ENCODE assay signal across 8 cellular contexts in the genomic region with DNA sequence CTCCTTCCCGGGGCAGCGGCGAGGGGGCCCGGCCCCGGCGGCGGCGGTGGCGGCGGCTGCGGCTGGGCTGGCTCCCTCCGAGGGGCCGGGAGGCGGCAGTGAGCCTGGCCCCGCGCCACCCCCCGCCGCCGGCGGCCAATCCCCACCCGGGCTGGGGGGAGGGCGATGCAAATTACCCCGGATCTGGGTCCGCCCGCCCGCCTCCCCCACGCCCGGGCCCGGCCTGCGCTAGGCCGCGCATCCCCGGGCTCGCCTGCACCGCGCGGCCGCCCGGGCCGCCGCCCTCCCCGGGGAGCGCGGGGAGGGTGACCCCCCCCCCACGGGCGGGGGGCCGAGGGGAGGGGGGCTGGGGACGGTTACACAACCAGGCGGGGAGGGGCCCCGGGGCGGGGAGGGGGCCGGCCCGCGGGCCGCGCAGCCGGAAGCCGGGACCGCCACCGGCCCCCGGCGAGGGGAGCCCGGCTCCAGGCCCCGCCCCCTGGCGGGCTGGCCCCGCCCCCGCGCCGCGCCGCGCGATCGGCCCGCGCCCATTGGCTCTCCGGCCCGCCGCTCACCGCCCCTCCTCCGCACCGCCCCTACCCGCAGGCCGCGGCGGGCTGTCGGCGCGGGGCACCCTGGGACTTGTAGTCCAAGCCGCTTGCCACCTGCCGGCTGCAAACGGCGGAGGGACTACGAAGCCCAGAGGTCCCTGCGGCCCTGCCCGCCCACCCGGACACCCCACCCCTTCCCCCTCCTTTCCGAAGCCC. TPM values are rescaled to one million over a fixed set of nuclear protein-coding genes. Genes with fewer than 3 reads are reported as not detected.
DNase-seq lines count a peak whose midpoint lies in the region; ATAC-seq and TF ChIP-seq lines count a peak whose summit lies in the region.

No MANE protein-coding gene starts in this region.

- no peak overlapping the region for H3K27ac ChIP-seq in AG04450 (ENCODE audit: low read depth, low read length)
- H3K27ac ChIP-seq in WERI-Rb-1: no peak overlapping the region

- in situ Hi-C loops in T47D (cut with HindIII; ENCODE audit: low pct_unique_long_range_greater_than_20kb, low sequenced_read_pairs): no loop called here

- peak; percentile 70 for ATAC-seq in GM18907 (IDR thresholded peaks at IDR 0.05; ENCODE audit: unreplicated experiment)
- peak; percentile 71 for ATAC-seq in HG03108 (IDR thresholded peaks at IDR 0.05; ENCODE audit: unreplicated experiment)

- DNase-seq in AG04450 (ENCODE audit: low read depth, low spot score): peak; percentile 96
- peak; percentile 97 for DNase-seq in NCI-H2196 (lab: John Stamatoyannopoulos, UW; ENCODE audit: unreplicated experiment)
- peak; percentile 96 for DNase-seq in WERI-Rb-1
- DNase-seq in T47D (ENCODE audit: low read depth in 1 of 2, low spot score in 1 of 2): peak; percentile 92 to 95
- DNase-seq in immature natural killer cell: peak; percentile 98 to 99 (median 99)
- DNase-seq in stimulated activated CD4-positive, alpha-beta T cell treated with anti-CD3 and anti-CD28 coated beads, Interleukin-12 subunit alpha, Interleukin-12 subunit beta, amount 100 ng/mL, for 4 hours: peak; percentile 97

- H3K4me3 ChIP-seq in AG04450 (ENCODE audit: low read depth, low read length) (peak overlapping the region; percentile 74), WERI-Rb-1 (ENCODE audit: low read depth, low read length) (no peak overlapping the region)

- peak overlapping the region in 2 of 6 donors; percentile 45 to 61 for H3K27ac Mint-ChIP-seq in immature natural killer cell

- peak overlapping the region; percentile 54 to 82 (median 66) for H3K4me3 Mint-ChIP-seq in immature natural killer cell

- CTCF ChIA-PET in AG04450 (lab: Charles Lee): no interaction called here

- H3K27me3 Mint-ChIP-seq in immature natural killer cell (ENCODE audit: low read depth in 3 of 3): peaks cover 1 to 16% (median 8%) of the 10 kb centered on the region in 3 donors

- no peaks in the 10 kb centered on the region for H3K9me3 Mint-ChIP-seq in immature natural killer cell

- peaks cover 0 to 3% (median 0%) of the 10 kb centered on the region in 3 donors for H3K36me3 Mint-ChIP-seq in immature natural killer cell

- H3K27me3 ChIP-seq in AG04450 (ENCODE audit: control insufficient read depth, insufficient read depth, low read length): no peaks in the 10 kb centered on the region
- no peaks in the 10 kb centered on the region for H3K27me3 ChIP-seq in WERI-Rb-1 (ENCODE audit: insufficient read depth, low read depth, severe bottlenecking)

- no peak for TF ChIP-seq CTCF in AG04450 (IDR thresholded peaks at IDR 0.05; ENCODE audit: low read depth, low read length)
- no peak for TF ChIP-seq CTCF in WERI-Rb-1 (IDR thresholded peaks at IDR 0.05; ENCODE audit: low read depth, low read length)

- POLR2A ChIA-PET in AG04450 (lab: Yijun Ruan, JAX): interaction anchor here (0.6 to 1.0 kb wide), 2 partner anchors 8 to 13 kb away, joined by 3 read pairs; no protein-coding TSS in a partner anchor

- peaks cover 35 to 49% of the 10 kb centered on the region in 2 donors for H3K4me1 Mint-ChIP-seq in immature natural killer cell

- H3K36me3 ChIP-seq in WERI-Rb-1: peaks cover 26% of the 10 kb centered on the region

- H3K9me3 ChIP-seq in AG04450 (ENCODE audit: control insufficient read depth, insufficient read depth, low read length): no peaks in the 10 kb centered on the region; the same call in 1 of the 2 replicates
- no peaks in the 10 kb centered on the region for H3K9me3 ChIP-seq in WERI-Rb-1 (ENCODE audit: severe bottlenecking)

RNA-seq across cellular contexts. Expression of a gene that starts 1.1 kb away (rescaled TPM):
- polyA plus RNA-seq in AG04450 (2011; rRNA removed): 2.7 and 4.0 TPM in 2 replicates
- polyA minus RNA-seq in AG04450 (2011; rRNA and poly(A)+ RNA removed): 2.2 and 2.7 TPM in 2 replicates
- polyA plus RNA-seq in immature natural killer cell: 10 to 100 TPM; 10.2 to 62.3 (median 29.0) TPM

RNA-seq across cellular contexts. Expression of a gene that starts 58.1 kb away (rescaled TPM):
- 9.0 and 12.0 TPM in 2 replicates for polyA plus RNA-seq in AG04450 (2011; rRNA removed)
- polyA minus RNA-seq in AG04450 (2011; rRNA and poly(A)+ RNA removed): 13.6 and 17.2 TPM in 2 replicates
- polyA plus RNA-seq in immature natural killer cell: 1 to 10 TPM; 6.1 to 8.5 (median 7.3) TPM

RNA-seq across cellular contexts. Expression of a gene that starts 58.3 kb away (rescaled TPM):
- polyA plus RNA-seq in AG04450 (2011; rRNA removed): 65.1 and 104 TPM in 2 replicates
- polyA minus RNA-seq in AG04450 (2011; rRNA and poly(A)+ RNA removed): 75.9 and 88.2 TPM in 2 replicates
- 10 to 100 TPM; 75.5 to 96.0 (median 86.6) TPM for polyA plus RNA-seq in immature natural killer cell
